26 cellular contexts compared by ENCODE assay signal in genomic region chr6:15101130-15101529, GRCh38.
"Had no signal": no experiment of that assay in that cellular context is flagged by ENCODE, and none has a peak within 500 bp of the region (broad histone marks: within the 10 kb centered on the region; RNA-seq: fewer than 3 reads in every experiment).

No MANE protein-coding gene starts in this region.

- FAIRE-seq: colon, endothelial cell of umbilical vein, frontal cortex had no signal

- H3K4me1 ChIP-seq: colonic mucosa, esophagus muscularis mucosa, esophagus squamous epithelium, gastrocnemius medialis, gastroesophageal sphincter, heart left ventricle had no signal

- H3K36me3 ChIP-seq: colonic mucosa, esophagus muscularis mucosa, esophagus squamous epithelium, gastrocnemius medialis, gastroesophageal sphincter, heart left ventricle, heart right ventricle had no signal

- H3K4me3 ChIP-seq: colonic mucosa, coronary artery, dorsolateral prefrontal cortex, esophagus muscularis mucosa, esophagus squamous epithelium, gastrocnemius medialis, gastroesophageal sphincter, heart left ventricle, heart right ventricle had no signal

- H3K27ac ChIP-seq: colonic mucosa, coronary artery, dorsolateral prefrontal cortex, epithelial cell of prostate, esophagus muscularis mucosa, esophagus squamous epithelium, gastrocnemius medialis, gastroesophageal sphincter, heart left ventricle, heart right ventricle had no signal

- H3K27me3 ChIP-seq: colonic mucosa, dorsolateral prefrontal cortex, esophagus muscularis mucosa, esophagus squamous epithelium, gastrocnemius medialis, gastroesophageal sphincter, heart left ventricle, heart right ventricle had no signal

- DNase-seq: colonic mucosa; cortex of kidney; dermis blood vessel endothelial cell; dorsolateral prefrontal cortex; effector CD4-positive, alpha-beta T cell; effector CD8-positive, alpha-beta T cell; effector memory CD4-positive, alpha-beta T cell; effector memory CD8-positive, alpha-beta T cell; endodermal cell; erythroblast; esophagus squamous epithelium; foreskin fibroblast; foreskin melanocyte; gastrocnemius medialis; glutamatergic neuron; head of caudate nucleus; heart left ventricle; heart right ventricle had no signal

- ATAC-seq: effector memory CD8-positive, alpha-beta T cell; esophagus mucosa; gastrocnemius medialis; gastroesophageal sphincter; heart left ventricle; heart right ventricle had no signal

- H3K9me3 ChIP-seq: colonic mucosa, gastrocnemius medialis had no signal
